Comparison of ENCODE assay signal across 14 cellular contexts in the genomic region with DNA sequence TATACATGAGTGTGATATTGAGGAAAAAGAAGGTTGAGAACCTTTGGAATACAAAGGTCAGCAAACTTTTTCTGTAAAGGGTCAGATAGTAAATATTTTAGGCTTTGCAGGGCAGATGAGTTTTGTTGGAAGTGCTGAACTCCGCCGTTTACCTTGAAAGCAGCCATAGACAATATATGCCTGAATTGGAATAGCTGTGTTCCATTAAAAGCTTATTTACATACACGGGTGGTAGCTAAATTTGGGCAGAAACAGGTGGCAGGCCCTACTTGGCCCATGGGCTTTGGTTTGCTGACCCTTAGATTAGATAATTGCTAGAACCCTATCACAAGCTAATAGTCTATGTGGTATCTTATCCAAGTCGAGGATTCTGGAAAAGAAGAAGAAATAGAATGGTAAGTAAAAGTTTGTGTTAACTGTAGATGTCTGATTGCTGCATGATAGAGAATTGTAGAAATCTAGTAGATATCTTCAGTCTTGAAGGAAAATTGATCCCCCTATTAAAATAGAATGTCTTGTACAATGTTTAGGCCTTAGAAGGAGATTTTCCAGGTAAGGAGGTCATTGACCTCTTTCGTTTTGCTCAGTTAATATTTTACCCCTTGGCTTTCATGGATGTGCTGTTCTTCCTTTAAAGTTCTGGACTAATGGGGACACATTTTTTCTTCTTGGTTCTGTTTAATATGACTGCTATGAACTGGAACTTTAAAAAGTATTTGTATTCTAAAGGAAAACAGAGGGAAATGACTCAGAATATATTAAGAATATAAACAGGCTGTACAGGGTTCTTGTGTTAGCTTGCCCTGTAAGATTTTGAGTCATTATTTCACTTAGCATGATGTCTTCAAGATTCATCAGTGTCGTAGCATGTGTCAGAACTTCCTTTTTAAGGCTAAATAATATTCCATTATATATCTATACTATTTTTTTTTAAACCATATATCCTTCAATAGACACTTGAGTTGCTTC. TPM values are rescaled to one million over a fixed set of nuclear protein-coding genes. Genes with fewer than 3 reads are reported as not detected.
DNase-seq lines count a peak whose midpoint lies in the region; ATAC-seq and TF ChIP-seq lines count a peak whose summit lies in the region.
"Had no signal": no experiment of that assay in that cellular context is flagged by ENCODE, and none has a peak within 500 bp of the region (broad histone marks: within the 10 kb centered on the region; RNA-seq: fewer than 3 reads in every experiment).

No MANE protein-coding gene starts in this region.

- peak overlapping the region; percentile 9 for H3K4me2 ChIP-seq in hepatocyte

- H2AFZ ChIP-seq in hepatocyte = no peak overlapping the region

- ATAC-seq in T-helper 17 cell = no peak

- H3K4me1 ChIP-seq in breast epithelium (no peaks in the 10 kb centered on the region), hepatocyte (ENCODE audit: insufficient read depth) (peaks cover 8% of the 10 kb centered on the region)
- H3K4me1 ChIP-seq: testis had no signal

- CTCF ChIA-PET in MCF 10A (lab: Yijun Ruan, JAX) = interaction anchor here (0.6 kb wide), 1 partner anchor 11 kb away, joined by 4 read pairs; no protein-coding TSS in a partner anchor

- H3K9me3 Mint-ChIP-seq in MCF 10A (ENCODE audit: unreplicated experiment) = peaks cover 16% of the 10 kb centered on the region

- peaks cover 63% of the 10 kb centered on the region for H4K20me1 ChIP-seq in hepatocyte (ENCODE audit: insufficient read depth, poor library complexity, severe bottlenecking)

- intact Hi-C loops in MCF 10A (cut with micrococcal nuclease) = loop anchor here (2.0 kb wide), 1 partner anchor 78 kb away; no protein-coding TSS in a partner anchor
- intact Hi-C loops in breast epithelium (cut with DNase I; ENCODE audit: low total_unique reads) = no loop called here

- H3K36me3 ChIP-seq in breast epithelium (no peaks in the 10 kb centered on the region), hepatocyte (replicated peaks; ENCODE audit: insufficient read depth, low read depth) (no peaks in the 10 kb centered on the region)

- DNase-seq in MCF 10A (ENCODE audit: unreplicated experiment) (no peak), breast epithelium (ENCODE audit: low spot score in 2 of 2) (no peak), T-helper 17 cell (no peak), hepatocyte (ENCODE audit: low spot score) (no peak), pons (ENCODE audit: low spot score) (no peak), mesenteric fat pad (ENCODE audit: low spot score) (no peak), HK-2 (ENCODE audit: unreplicated experiment) (no peak), hypothalamus (lab: John Stamatoyannopoulos, UW) (no peak)
- DNase-seq: amygdala, cortex of kidney, DMS 273 treated with DMSO at 0.1 percent for 48 hours, NCI-H2171 treated with DMSO at 0.1 percent for 48 hours, posterior cingulate gyrus, testis had no signal

- no peaks in the 10 kb centered on the region for H3K9me2 ChIP-seq in hepatocyte (replicated peaks; ENCODE audit: insufficient read depth)

- H3K27me3 Mint-ChIP-seq in MCF 10A (ENCODE audit: insufficient read depth, unreplicated experiment) (no peaks in the 10 kb centered on the region), T-helper 17 cell (no peaks in the 10 kb centered on the region)

- POLR2A ChIA-PET in MCF 10A (lab: Yijun Ruan, JAX) = interaction anchor here (1.0 to 2.2 kb wide), 2 partner anchors 8 to 13 kb away, joined by 3 to 20 read pairs; a partner anchor contains a TSS

- H3K4me3 Mint-ChIP-seq in MCF 10A (ENCODE audit: unreplicated experiment) (no peak overlapping the region), T-helper 17 cell (no peak overlapping the region)

- H3K4me1 Mint-ChIP-seq in MCF 10A (ENCODE audit: insufficient read depth, unreplicated experiment) (peaks cover 30% of the 10 kb centered on the region), T-helper 17 cell (peaks cover 57% of the 10 kb centered on the region)

- H3K4me3 ChIP-seq in breast epithelium (no peak overlapping the region), hepatocyte (no peak overlapping the region)
- H3K4me3 ChIP-seq: testis had no signal

- H3K27ac Mint-ChIP-seq in MCF 10A (ENCODE audit: low read depth, unreplicated experiment) (peak overlapping the region; percentile 50), T-helper 17 cell (peak overlapping the region; percentile 47)

- H3K36me3 Mint-ChIP-seq in MCF 10A (ENCODE audit: insufficient read depth, unreplicated experiment) = peaks cover 10% of the 10 kb centered on the region
- peaks cover 3% of the 10 kb centered on the region for H3K36me3 Mint-ChIP-seq in T-helper 17 cell (ENCODE audit: low read depth)

- TF ChIP-seq CTCF in MCF 10A (IDR thresholded peaks at IDR 0.05; ENCODE audit: unreplicated experiment) (no peak), breast epithelium (IDR thresholded peaks at IDR 0.05) (no peak), hepatocyte (IDR thresholded peaks at IDR 0.05; ENCODE audit: poor library complexity) (no peak)

- peaks cover 100% of the 10 kb centered on the region for H3K79me2 ChIP-seq in hepatocyte

- no TSS peak for BruUV-seq in MCF 10A (replicated peaks; lab: Mats Ljungman, UMichigan)

- H3K9me3 ChIP-seq in breast epithelium (peaks cover 19 to 26% of the 10 kb centered on the region in 2 donors), T-helper 17 cell (ENCODE audit: control insufficient read depth, low read length, poor library complexity, severe bottlenecking) (no peaks in the 10 kb centered on the region), hepatocyte (ENCODE audit: low read depth) (no peaks in the 10 kb centered on the region)
- H3K9me3 ChIP-seq: testis had no signal

- TF ChIP-seq POLR2A in breast epithelium (IDR thresholded peaks at IDR 0.05) = no peak

- WGBS in hepatocyte (ENCODE audit: low lambda C conversion rate, missing lambda C conversion rate) = 81% methylated on average over 6 of the region's 6 CpGs

- no peaks in the 10 kb centered on the region for H3K27me3 ChIP-seq in breast epithelium
- no peaks in the 10 kb centered on the region for H3K27me3 ChIP-seq in hepatocyte
- H3K27me3 ChIP-seq: testis had no signal

- H3K27ac ChIP-seq in breast epithelium (no peak overlapping the region), hepatocyte (no peak overlapping the region)
- H3K27ac ChIP-seq: testis had no signal

RNA-seq across cellular contexts. Expression of a gene that starts 8.0 kb away (rescaled TPM):
- total RNA-seq in MCF 10A (2022) (80.5 and 81.9 TPM in 2 replicates), breast epithelium (10 to 100 TPM; 34.9 to 58.8 (median 46.5) TPM), T-helper 17 cell (100 to 1,000 TPM; 135 to 178 TPM), hepatocyte (18.3 and 24.8 TPM in 2 replicates), mesenteric fat pad (43.7 TPM)
- polyA plus RNA-seq in hepatocyte = 40.8 and 42.7 TPM in 2 replicates
